Comparison of ENCODE assay signal across 8 cellular contexts in the genomic region with DNA sequence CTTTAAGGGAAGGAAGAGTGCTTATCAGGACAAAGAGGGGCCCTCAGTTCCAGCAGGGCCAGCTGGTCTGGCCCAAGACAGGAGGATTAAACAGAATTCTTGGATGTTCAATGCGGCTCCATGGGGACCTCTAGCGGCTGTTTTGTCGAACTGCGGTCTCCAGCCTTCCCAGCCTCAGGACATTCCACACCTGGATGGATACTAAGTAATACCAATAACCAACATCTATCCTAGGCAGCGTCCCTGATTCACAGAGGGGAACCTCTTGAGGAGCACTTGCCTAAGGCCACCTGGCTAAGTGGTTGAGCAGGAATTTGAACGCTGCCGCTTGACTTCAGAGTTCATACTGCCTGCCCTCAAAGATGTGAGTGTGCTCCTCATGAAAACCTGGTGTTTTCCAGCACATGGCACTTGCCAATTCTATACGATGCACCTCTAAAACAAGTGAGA. TPM values are rescaled to one million over a fixed set of nuclear protein-coding genes. Genes with fewer than 3 reads are reported as not detected.
DNase-seq lines count a peak whose midpoint lies in the region; ATAC-seq, FAIRE-seq and TF ChIP-seq lines count a peak whose summit lies in the region.

No MANE protein-coding gene starts in this region.

- TF ChIP-seq EP300 in HepG2 (IDR thresholded peaks at IDR 0.05; ENCODE audit: low read depth in 2 of 2, low read length in 2 of 2): no peak
- no peak for TF ChIP-seq EP300 in HepG2 (CRISPR knock-in tag; IDR thresholded peaks at IDR 0.05; ENCODE audit: borderline replicate concordance)

- BruUV-seq in HepG2 (replicated peaks; lab: Mats Ljungman, UMichigan): no TSS peak

- ATAC-seq in HG03066 (IDR thresholded peaks at IDR 0.05; ENCODE audit: low read depth, unreplicated experiment): peak; percentile 67
- ATAC-seq in HepG2: peak; percentile 83
- no peak for ATAC-seq in HG03097 (IDR thresholded peaks at IDR 0.05; ENCODE audit: low FRiP score, unreplicated experiment)

- peak; percentile 85 for TF ChIP-seq CTCF in HepG2 (CRISPR knock-in tag; IDR thresholded peaks at IDR 0.05)

- POLR2A ChIA-PET in HepG2 (lab: Yijun Ruan, JAX): interaction anchor here (2.7 kb wide), 1 partner anchor 20 kb away, joined by 9 read pairs; a partner anchor contains a TSS

- WGBS in HepG2 (ENCODE audit: low lambda C conversion rate): 0% methylated on average over 7 of the region's 8 CpGs

- peak; percentile 85 for DNase-seq in G401 (ENCODE audit: low spot score)
- peak; percentile 73 for DNase-seq in NCI-H460 (ENCODE audit: extremely low read depth, low read depth)
- peak; percentile 53 to 71 for DNase-seq in activated CD4-positive, alpha-beta T cell treated with anti-CD3 and anti-CD28 coated beads for 4 hours
- DNase-seq in dedifferentiated amniotic fluid mesenchymal stem cell (ENCODE audit: extremely low spot score): peak; percentile 28
- DNase-seq in HepG2 (ENCODE audit: low spot score): peak; percentile 54
- peak; percentile 30 for DNase-seq in stimulated activated CD8-positive, alpha-beta memory T cell treated with anti-CD3 and anti-CD28 coated beads, Interleukin-12 subunit alpha, Interleukin-12 subunit beta, amount 100 ng/mL, for 4 hours (ENCODE audit: low read depth)

- CTCF ChIA-PET in HepG2 (lab: Yijun Ruan, JAX; ENCODE audit: low intra/inter-chr PET ratio, low total read pairs): interaction anchor here (1.0 to 2.8 kb wide), 3 partner anchors 132 to 467 kb away, joined by 4 to 15 read pairs (median 13); no protein-coding TSS in a partner anchor

- peak; percentile 76 for FAIRE-seq in HepG2 (lab: Jason Lieb, UNC)

- no peaks in the 10 kb centered on the region for H4K20me1 ChIP-seq in HepG2 (ENCODE audit: insufficient read depth, low read length)

- H3K36me3 ChIP-seq in HepG2 (replicated peaks in 1 of 2; ENCODE audit: control insufficient read depth in 1 of 2, insufficient read depth in 2 of 2, low read length in 2 of 2): no peaks in the 10 kb centered on the region

- H3K9me3 ChIP-seq in HepG2 (ENCODE audit: low read length): no peaks in the 10 kb centered on the region

- H3K4me2 ChIP-seq in HepG2 (ENCODE audit: low read depth, low read length): no peak overlapping the region

- in situ Hi-C loops in G401 (cut with HindIII; ENCODE audit: low sequenced_read_pairs): loop anchor here (10.0 kb wide), 1 partner anchor 129 kb away; no protein-coding TSS in a partner anchor
- in situ Hi-C loops in HepG2 (cut with HindIII; ENCODE audit: extremely low pct_ligation_motif_present, low pct_unique_long_range_greater_than_20kb): loop anchor here (10.0 to 25.0 kb wide), 3 partner anchors 119 to 469 kb away; no protein-coding TSS in a partner anchor

- H3K27me3 ChIP-seq in HepG2 (ENCODE audit: control insufficient read depth in 1 of 2, insufficient read depth in 2 of 2, low read length in 2 of 2): no peaks in the 10 kb centered on the region

- no peak overlapping the region for H3K27ac ChIP-seq in HepG2 (ENCODE audit: extremely low read length, insufficient read depth, low read length)

- no peaks in the 10 kb centered on the region for H3K79me2 ChIP-seq in HepG2 (ENCODE audit: insufficient read depth, low read length)

- TF ChIP-seq POLR2A in HepG2 (IDR thresholded peaks at IDR 0.05; ENCODE audit: insufficient read depth in 1 of 2, low read depth in 2 of 2, low read length in 2 of 2): no peak

- peak; percentile 72 for TF ChIP-seq RAD21 in HepG2 (CRISPR knock-in tag; IDR thresholded peaks at IDR 0.05)

- intact Hi-C loops in HepG2 (cut with micrococcal nuclease; ENCODE audit: unreplicated experiment): loop anchor here (1.0 to 5.0 kb wide), 4 partner anchors 91 to 468 kb away; no protein-coding TSS in a partner anchor

- no peak overlapping the region for H3K9ac ChIP-seq in HepG2 (ENCODE audit: insufficient read depth, low read depth, low read length)

- peaks cover 28% of the 10 kb centered on the region for H3K4me1 ChIP-seq in HepG2 (ENCODE audit: insufficient read depth, low read length)

- no peak overlapping the region for H2AFZ ChIP-seq in HepG2 (ENCODE audit: low read length)

- H3K4me3 ChIP-seq in HepG2 (replicated peaks in 1 of 3; ENCODE audit: insufficient read depth in 1 of 3, low read depth in 2 of 3, low read length in 3 of 3): no peak overlapping the region

TF ChIP-seq in HepG2, 621 proteins besides CTCF, POLR2A, EP300 and RAD21 (continues in another document):
- no peak for TF ChIP-seq ZMYM4 (CRISPR knock-in tag; IDR thresholded peaks at IDR 0.05)
- no peak for TF ChIP-seq ZNF781 (CRISPR knock-in tag; IDR thresholded peaks at IDR 0.05; ENCODE audit: borderline replicate concordance, not compliant biosample characterization)

RNA-seq across cellular contexts. Expression of a gene that starts 15.5 kb away (rescaled TPM):
- 9.3 and 11.3 TPM in 2 replicates for total RNA-seq in G401 (2014; rRNA removed; shearing (Covaris generic))
- total RNA-seq in NCI-H460 (2014; rRNA removed; shearing (Covaris generic)): 0.47 TPM in 1 of 2 replicates, not detected in the other
- 0.13 TPM in 1 of 2 replicates, not detected in the other for polyA plus RNA-seq in NCI-H460 (2014; cell fraction: nucleus; rRNA removed)
- 0.20 and 0.25 TPM in 2 replicates for total RNA-seq in HepG2 (2016; rRNA removed; fragmentation: Illumina TruSeq; extraction: Trizol)
- total RNA-seq in HepG2 (2016; cell fraction: cytosol; rRNA removed; fragmentation: Illumina TruSeq; extraction: Trizol; ENCODE audit: low read depth): not detected in 2 replicates
- total RNA-seq in HepG2 (2016; cell fraction: insoluble cytoplasmic fraction; rRNA removed; fragmentation: Illumina TruSeq; extraction: Trizol): not detected in 2 replicates
- total RNA-seq in HepG2 (2016; cell fraction: membrane; rRNA removed; fragmentation: Illumina TruSeq; extraction: Trizol): 0.38 and 0.43 TPM in 2 replicates
- total RNA-seq in HepG2 (2016; cell fraction: nucleus; rRNA removed; fragmentation: Illumina TruSeq; extraction: Trizol): not detected in 2 replicates
- not detected in 2 replicates for polyA plus RNA-seq in HepG2 (2011; rRNA removed)
- 0.03 TPM in 1 of 2 replicates, not detected in the other for polyA plus RNA-seq in HepG2 (2011; cell fraction: cytosol; rRNA removed)
- polyA plus RNA-seq in HepG2 (2011; cell fraction: nucleus; rRNA removed): not detected in 2 replicates
- polyA plus RNA-seq in HepG2 (2012): not detected in 2 replicates
- not detected in 2 replicates for polyA plus RNA-seq in HepG2 (2016; cell fraction: cytosol; fragmentation: Illumina TruSeq; extraction: Trizol; ENCODE audit: low read depth)
- 0.22 TPM in 1 of 2 replicates, not detected in the other for polyA plus RNA-seq in HepG2 (2016; cell fraction: insoluble cytoplasmic fraction; fragmentation: Illumina TruSeq; extraction: Trizol; ENCODE audit: low read depth)
- 0.16 and 0.26 TPM in 2 replicates for polyA plus RNA-seq in HepG2 (2016; cell fraction: membrane; fragmentation: Illumina TruSeq; extraction: Trizol; ENCODE audit: low read depth)
- not detected in 2 replicates for polyA plus RNA-seq in HepG2 (2016; cell fraction: nucleus; fragmentation: Illumina TruSeq; extraction: Trizol; ENCODE audit: insufficient read depth, low read depth)
- not detected in 2 replicates for polyA minus RNA-seq in HepG2 (2011; rRNA and poly(A)+ RNA removed; ENCODE audit: low replicate concordance)
- not detected in 2 replicates for polyA minus RNA-seq in HepG2 (2011; cell fraction: cytosol; rRNA and poly(A)+ RNA removed)
- polyA minus RNA-seq in HepG2 (2011; cell fraction: nucleus; rRNA and poly(A)+ RNA removed): not detected in 2 replicates

RNA-seq across cellular contexts. Expression of a gene that starts 19.7 kb away (rescaled TPM):
- 1,472 and 1,526 TPM in 2 replicates for total RNA-seq in G401 (2014; rRNA removed; shearing (Covaris generic))
- 413 and 419 TPM in 2 replicates for total RNA-seq in NCI-H460 (2014; rRNA removed; shearing (Covaris generic))
- 499 and 530 TPM in 2 replicates for polyA plus RNA-seq in NCI-H460 (2014; cell fraction: nucleus; rRNA removed)
- total RNA-seq in HepG2 (2016; rRNA removed; fragmentation: Illumina TruSeq; extraction: Trizol): 19.1 and 31.3 TPM in 2 replicates
- 6.3 and 7.1 TPM in 2 replicates for total RNA-seq in HepG2 (2016; cell fraction: cytosol; rRNA removed; fragmentation: Illumina TruSeq; extraction: Trizol; ENCODE audit: low read depth)
- 20.2 and 31.0 TPM in 2 replicates for total RNA-seq in HepG2 (2016; cell fraction: insoluble cytoplasmic fraction; rRNA removed; fragmentation: Illumina TruSeq; extraction: Trizol)
- 17.5 and 18.6 TPM in 2 replicates for total RNA-seq in HepG2 (2016; cell fraction: membrane; rRNA removed; fragmentation: Illumina TruSeq; extraction: Trizol)
- total RNA-seq in HepG2 (2016; cell fraction: nucleus; rRNA removed; fragmentation: Illumina TruSeq; extraction: Trizol): 27.1 and 29.2 TPM in 2 replicates
- 26.9 and 33.5 TPM in 2 replicates for polyA plus RNA-seq in HepG2 (2011; rRNA removed)
- polyA plus RNA-seq in HepG2 (2011; cell fraction: cytosol; rRNA removed): 20.8 and 24.3 TPM in 2 replicates
- 9.6 and 10.2 TPM in 2 replicates for polyA plus RNA-seq in HepG2 (2011; cell fraction: nucleus; rRNA removed)
- polyA plus RNA-seq in HepG2 (2012): 14.5 and 19.5 TPM in 2 replicates
- 8.7 and 10.1 TPM in 2 replicates for polyA plus RNA-seq in HepG2 (2016; cell fraction: cytosol; fragmentation: Illumina TruSeq; extraction: Trizol; ENCODE audit: low read depth)
- 22.2 and 23.8 TPM in 2 replicates for polyA plus RNA-seq in HepG2 (2016; cell fraction: insoluble cytoplasmic fraction; fragmentation: Illumina TruSeq; extraction: Trizol; ENCODE audit: low read depth)
- 17.6 and 19.0 TPM in 2 replicates for polyA plus RNA-seq in HepG2 (2016; cell fraction: membrane; fragmentation: Illumina TruSeq; extraction: Trizol; ENCODE audit: low read depth)
- 45.6 and 48.0 TPM in 2 replicates for polyA plus RNA-seq in HepG2 (2016; cell fraction: nucleus; fragmentation: Illumina TruSeq; extraction: Trizol; ENCODE audit: insufficient read depth, low read depth)
- polyA minus RNA-seq in HepG2 (2011; rRNA and poly(A)+ RNA removed; ENCODE audit: low replicate concordance): 8.0 and 38.3 TPM in 2 replicates
- 12.8 and 13.4 TPM in 2 replicates for polyA minus RNA-seq in HepG2 (2011; cell fraction: cytosol; rRNA and poly(A)+ RNA removed)
- polyA minus RNA-seq in HepG2 (2011; cell fraction: nucleus; rRNA and poly(A)+ RNA removed): 7.5 and 7.6 TPM in 2 replicates

Comparison
In these comparisons a context has a peak if more than half of its experiments do, and no peak if none do; other contexts are left out.
1. DNase-seq: peak in every context shown above with its lines; median percentile 85 in G401; 73 in NCI-H460; 62 in activated CD4-positive, alpha-beta T cell treated with anti-CD3 and anti-CD28 coated beads for 4 hours; 54 in HepG2; 30 in stimulated activated CD8-positive, alpha-beta memory T cell treated with anti-CD3 and anti-CD28 coated beads, Interleukin-12 subunit alpha, Interleukin-12 subunit beta, amount 100 ng/mL, for 4 hours; 28 in dedifferentiated amniotic fluid mesenchymal stem cell.
2. RNA of a gene that starts 19.7 kb away (total RNA-seq): 1,472 to 1,526 TPM in G401 and 413 to 419 TPM in NCI-H460; 6.3 to 31.3 TPM in HepG2; every median in the first group is over 10 times any median in the second.